ENCODE assay signal across 13 cellular contexts in the genomic region with DNA sequence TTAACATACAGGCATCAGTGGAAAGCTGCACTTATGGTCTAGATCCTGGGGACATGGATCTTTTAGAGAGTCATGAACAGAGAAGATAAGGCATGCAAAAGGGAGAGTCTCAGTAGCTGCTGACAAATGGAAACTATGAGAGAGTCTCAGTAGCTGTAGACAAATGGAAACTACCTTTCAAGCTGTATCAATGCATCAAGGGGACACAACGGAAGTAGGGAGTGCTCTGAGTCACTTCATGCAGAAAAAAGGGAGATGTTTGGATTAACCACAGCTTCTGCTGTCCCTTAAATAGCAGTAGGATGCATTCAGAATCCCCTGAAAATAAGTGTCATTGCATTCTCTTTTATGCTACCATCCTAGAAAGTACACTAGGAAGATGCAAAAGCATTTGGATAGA.
DNase-seq lines count a peak whose midpoint lies in the region; ATAC-seq and TF ChIP-seq lines count a peak whose summit lies in the region.
"Had no signal": no experiment of that assay in that cellular context is flagged by ENCODE, and none has a peak within 500 bp of the region (broad histone marks: within the 10 kb centered on the region; RNA-seq: fewer than 3 reads in every experiment).

No MANE protein-coding gene starts in this region.

- H3K27me3 ChIP-seq in GM06990 (replicated peaks; ENCODE audit: control insufficient read depth, insufficient read depth, low read length) = no peaks in the 10 kb centered on the region

- H3K27me3 Mint-ChIP-seq in activated T-cell treated with anti-CD3 and anti-CD28 coated beads, Interleukin-2, amount 50 U/mL, for 24 hours = no peaks in the 10 kb centered on the region
- H3K27me3 Mint-ChIP-seq in activated T-cell treated with anti-CD3 and anti-CD28 coated beads, Interleukin-2, amount 50 U/mL, for 4 hours (ENCODE audit: low read depth) = no peaks in the 10 kb centered on the region

- no peak overlapping the region for H3K27ac Mint-ChIP-seq in activated T-cell treated with anti-CD3 and anti-CD28 coated beads, Interleukin-2, amount 50 U/mL, for 24 hours

- ATAC-seq in GM19025 (IDR thresholded peaks at IDR 0.05; ENCODE audit: low read depth, unreplicated experiment) (peak; percentile 92), HG02588 (IDR thresholded peaks at IDR 0.05; ENCODE audit: unreplicated experiment) (peak; percentile 95), HG03175 (IDR thresholded peaks at IDR 0.05; ENCODE audit: unreplicated experiment) (peak; percentile 83)
- no peak for ATAC-seq in activated T-cell treated with anti-CD3 and anti-CD28 coated beads, Interleukin-2, amount 50 U/mL, for 4 hours
- ATAC-seq: A549 had no signal

- H3K36me3 Mint-ChIP-seq in activated T-cell treated with anti-CD3 and anti-CD28 coated beads, Interleukin-2, amount 50 U/mL, for 24 hours (ENCODE audit: low read depth) = no peaks in the 10 kb centered on the region
- no peaks in the 10 kb centered on the region for H3K36me3 Mint-ChIP-seq in activated T-cell treated with anti-CD3 and anti-CD28 coated beads, Interleukin-2, amount 50 U/mL, for 4 hours (ENCODE audit: insufficient read depth)

- no peak overlapping the region for H3K4me3 Mint-ChIP-seq in activated T-cell treated with anti-CD3 and anti-CD28 coated beads, Interleukin-2, amount 50 U/mL, for 24 hours
- no peak overlapping the region for H3K4me3 Mint-ChIP-seq in activated T-cell treated with anti-CD3 and anti-CD28 coated beads, Interleukin-2, amount 50 U/mL, for 4 hours

- TF ChIP-seq CTCF in GM06990 (IDR thresholded peaks at IDR 0.05; ENCODE audit: insufficient read depth, low read length, poor library complexity, severe bottlenecking) = no peak

- no peaks in the 10 kb centered on the region for H3K36me3 ChIP-seq in GM06990 (ENCODE audit: control insufficient read depth, insufficient read depth, low read length)
- H3K36me3 ChIP-seq: thoracic aorta had no signal

- H3K4me3 ChIP-seq in GM06990 (replicated peaks; ENCODE audit: low read depth, low read length) = no peak overlapping the region
- H3K4me3 ChIP-seq: A549, thoracic aorta had no signal

- H3K9me3 Mint-ChIP-seq in activated T-cell treated with anti-CD3 and anti-CD28 coated beads, Interleukin-2, amount 50 U/mL, for 24 hours = peaks cover 6% of the 10 kb centered on the region
- H3K9me3 Mint-ChIP-seq in activated T-cell treated with anti-CD3 and anti-CD28 coated beads, Interleukin-2, amount 50 U/mL, for 4 hours = peaks cover 22% of the 10 kb centered on the region

- DNase-seq in GM06990 (ENCODE audit: extremely low read depth, insufficient read length) (peak; percentile 14), retina (no peak), SKM-1 treated with dmso at 0.1 percent for 144 hours (lab: John Stamatoyannopoulos, UW; ENCODE audit: unreplicated experiment) (no peak)
- DNase-seq in activated T-cell treated with anti-CD3 and anti-CD28 coated beads, Interleukin-2, amount 50 U/mL, for 24 hours = no peak
- no peak for DNase-seq in activated T-cell treated with anti-CD3 and anti-CD28 coated beads, Interleukin-2, amount 50 U/mL, for 4 hours
- DNase-seq: amniotic stem cell, NCI-H510A, SHP77 had no signal

- H3K4me1 Mint-ChIP-seq in activated T-cell treated with anti-CD3 and anti-CD28 coated beads, Interleukin-2, amount 50 U/mL, for 24 hours (ENCODE audit: low read depth) = no peaks in the 10 kb centered on the region
- no peaks in the 10 kb centered on the region for H3K4me1 Mint-ChIP-seq in activated T-cell treated with anti-CD3 and anti-CD28 coated beads, Interleukin-2, amount 50 U/mL, for 4 hours (ENCODE audit: low read depth)

Comparison
In these comparisons a context has a peak if more than half of its experiments do, and no peak if none do; other contexts are left out.
1. ATAC-seq: peak in GM19025 (single experiment), HG02588 (single experiment) and HG03175 (single experiment); none in activated T-cell treated with anti-CD3 and anti-CD28 coated beads, Interleukin-2, amount 50 U/mL, for 4 hours (0 of 2).